In genomic region chr1:1033009-1033587, GRCh38 we compare ENCODE assay signal across 8 cellular contexts. TPM values are rescaled to one million over a fixed set of nuclear protein-coding genes. Genes with fewer than 3 reads are reported as not detected.
DNase-seq lines count a peak whose midpoint lies in the region; ATAC-seq and TF ChIP-seq lines count a peak whose summit lies in the region.

No MANE protein-coding gene starts in this region.

- POLR2A ChIA-PET in A673 (lab: Charles Lee; ENCODE audit: low non-redundant PET) = no interaction called here

- CTCF ChIA-PET in A673 (lab: Charles Lee) = interaction anchor here (0.6 to 1.0 kb wide), 2 partner anchors 13 to 83 kb away, joined by 3 to 7 read pairs; partner anchors contain the start of genes AGRN and C1orf159

- H3K4me3 ChIP-seq in A673 (ENCODE audit: low read depth, low read length, poor library complexity, severe bottlenecking) (peak overlapping the region; percentile 48), epithelial cell of esophagus (ENCODE audit: low read length) (peak overlapping the region; percentile 25), muscle layer of colon (ENCODE audit: low read depth in 1 of 2, low read length in 2 of 2) (peak overlapping the region; percentile 9 to 32)

- peak; percentile 81 for ATAC-seq in GM18907 (IDR thresholded peaks at IDR 0.05; ENCODE audit: unreplicated experiment)
- peak; percentile 76 for ATAC-seq in HG03159 (IDR thresholded peaks at IDR 0.05; ENCODE audit: unreplicated experiment)

- peak; percentile 96 for DNase-seq in A673 (ENCODE audit: low spot score)
- DNase-seq in NCI-H526 treated with DMSO at 0.1 percent for 48 hours (lab: John Stamatoyannopoulos, UW) = peak; percentile 92
- peak; percentile 57 for DNase-seq in activated CD8-positive, alpha-beta memory T cell treated with anti-CD3 and anti-CD28 coated beads, Interleukin-2, amount 50 U/mL, for 24 hours (ENCODE audit: extremely low read depth)
- DNase-seq in epithelial cell of esophagus (ENCODE audit: low read depth) = peak; percentile 92
- DNase-seq in stimulated activated CD8-positive, alpha-beta memory T cell treated with anti-CD3 and anti-CD28 coated beads, Interleukin-7, amount 100 ng/mL, for 24 hours (ENCODE audit: low read depth) = peak; percentile 71

- H3K9me3 ChIP-seq in A673 (ENCODE audit: low read depth, low read length, poor library complexity, severe bottlenecking) = no peaks in the 10 kb centered on the region
- H3K9me3 ChIP-seq in muscle layer of colon (ENCODE audit: low read length) = no peaks in the 10 kb centered on the region

- no peaks in the 10 kb centered on the region for H3K36me3 ChIP-seq in A673 (ENCODE audit: insufficient read depth, low read length, poor library complexity, severe bottlenecking)
- H3K36me3 ChIP-seq in muscle layer of colon (ENCODE audit: insufficient read depth, low read length) = no peaks in the 10 kb centered on the region

- H3K27me3 ChIP-seq in A673 (replicated peaks; ENCODE audit: insufficient read depth, low read depth, low read length, poor library complexity) (no peaks in the 10 kb centered on the region), muscle layer of colon (ENCODE audit: control insufficient read depth in 1 of 2, insufficient read depth in 2 of 2, low read length in 2 of 2) (peaks cover 0 to 41% of the 10 kb centered on the region in 2 donors)

- no TSS peak for BruUV-seq in A673 (replicated peaks; lab: Mats Ljungman, UMichigan)

- TF ChIP-seq CTCF in A673 (conservative IDR thresholded peaks at IDR 0.05; ENCODE audit: low read depth, low read length) (peak; percentile 83), epithelial cell of esophagus (IDR thresholded peaks at IDR 0.05; ENCODE audit: insufficient read depth, low read depth, low read length, missing control alignments) (peak; percentile 63)

- intact Hi-C loops in A673 (cut with micrococcal nuclease; ENCODE audit: unreplicated experiment) = loop anchor here (10.0 kb wide), 1 partner anchor 82 kb away; the partner anchor contains the start of gene C1orf159

- H3K27ac ChIP-seq in A673 (ENCODE audit: low read depth, low read length, poor library complexity, severe bottlenecking) (peak overlapping the region; percentile 50), muscle layer of colon (ENCODE audit: low read depth, low read length) (no peak overlapping the region)

- no peak overlapping the region for H3K9ac ChIP-seq in muscle layer of colon (ENCODE audit: low read length)

- H3K4me1 ChIP-seq in A673 (ENCODE audit: insufficient read depth, low read length, poor library complexity, severe bottlenecking) = peaks cover 20% of the 10 kb centered on the region
- no peaks in the 10 kb centered on the region for H3K4me1 ChIP-seq in muscle layer of colon (ENCODE audit: insufficient read depth, low read length)

RNA-seq across cellular contexts. Expression of gene AGRN, which starts 13.2 kb away (rescaled TPM):
- 151 and 164 TPM in 2 replicates for total RNA-seq in A673 (2021)

RNA-seq across cellular contexts. Expression of gene ISG15, which starts 19.8 kb away (rescaled TPM):
- 45.3 and 55.6 TPM in 2 replicates for total RNA-seq in A673 (2021)

RNA-seq across cellular contexts. Expression of gene HES4, which starts 33.2 kb away (rescaled TPM):
- total RNA-seq in A673 (2021) = 18.5 and 20.8 TPM in 2 replicates

RNA-seq across cellular contexts. Expression of gene RNF223, which starts 41.0 kb away (rescaled TPM):
- total RNA-seq in A673 (2021) = not detected in 2 replicates

RNA-seq across cellular contexts. Expression of gene PERM1, which starts 51.2 kb away (rescaled TPM):
- 0.28 TPM in 1 of 2 replicates, not detected in the other for total RNA-seq in A673 (2021)
